Comparison of ENCODE assay signal across 21 cellular contexts in genomic region chrX:151987108-151987507, GRCh38. TPM values are rescaled to one million over a fixed set of nuclear protein-coding genes. Genes with fewer than 3 reads are reported as not detected.
DNase-seq lines count a peak whose midpoint lies in the region; ATAC-seq, FAIRE-seq and TF ChIP-seq lines count a peak whose summit lies in the region.
"Had no signal": no experiment of that assay in that cellular context is flagged by ENCODE, and none has a peak within 500 bp of the region (broad histone marks: within the 10 kb centered on the region; RNA-seq: fewer than 3 reads in every experiment).

No MANE protein-coding gene starts in this region.

- POLR2A ChIA-PET in A549 (lab: Yijun Ruan, JAX) = no interaction called here

- no peak overlapping the region for H3K27ac Mint-ChIP-seq in activated CD4-positive, alpha-beta T cell treated with anti-CD3 and anti-CD28 coated beads, Interleukin-2, amount 10 ng/mL, durations not matched to agents 24 days and 14 days
- H3K27ac Mint-ChIP-seq: CD4-positive, alpha-beta memory T cell had no signal

- H3K36me3 Mint-ChIP-seq in activated CD4-positive, alpha-beta T cell treated with anti-CD3 and anti-CD28 coated beads, Interleukin-2, amount 10 ng/mL, durations not matched to agents 24 days and 14 days (ENCODE audit: low read depth) = no peaks in the 10 kb centered on the region
- H3K36me3 Mint-ChIP-seq: CD4-positive, alpha-beta memory T cell had no signal

- H3K4me1 ChIP-seq in A549 = peaks cover 50% of the 10 kb centered on the region

- no peak for TF ChIP-seq EP300 in A549 (IDR thresholded peaks at IDR 0.05)

- H3K4me3 Mint-ChIP-seq in activated CD4-positive, alpha-beta T cell treated with anti-CD3 and anti-CD28 coated beads, Interleukin-2, amount 10 ng/mL, durations not matched to agents 24 days and 14 days = no peak overlapping the region
- H3K4me3 Mint-ChIP-seq: CD4-positive, alpha-beta memory T cell had no signal

- no peak for ATAC-seq in A549
- ATAC-seq: GM12878 had no signal

- H3K27me3 Mint-ChIP-seq in activated CD4-positive, alpha-beta T cell treated with anti-CD3 and anti-CD28 coated beads, Interleukin-2, amount 10 ng/mL, durations not matched to agents 24 days and 14 days = no peaks in the 10 kb centered on the region
- H3K27me3 Mint-ChIP-seq: CD4-positive, alpha-beta memory T cell had no signal

- peak overlapping the region; percentile 82 to 87; a peak in 5 of 6 replicates for H3K27ac ChIP-seq in A549

- no peak for DNase-seq in A549 (ENCODE audit: low read depth in 1 of 2, low spot score in 1 of 2)
- DNase-seq in M059J (ENCODE audit: low read depth) = peak; percentile 54
- peak; percentile 53 for DNase-seq in choroid plexus epithelial cell (ENCODE audit: low read depth)
- peak; percentile 31 for DNase-seq in iris pigment epithelial cell (ENCODE audit: low read depth)
- DNase-seq in GF-D8 (lab: John Stamatoyannopoulos, UW) = no peak
- DNase-seq in activated CD4-positive, alpha-beta T cell treated with anti-CD3 and anti-CD28 coated beads, Interleukin-2, amount 10 ng/mL, durations not matched to agents 24 days and 14 days = no peak
- no peak for DNase-seq in RCC 7860 (ENCODE audit: low spot score)
- DNase-seq: 8988T; C1 segment of cervical spinal cord; CD4-positive, alpha-beta memory T cell; COR-L47; DMS153; DND-41; H7; HCEC 1CT had no signal

- no peaks in the 10 kb centered on the region for H3K4me1 Mint-ChIP-seq in activated CD4-positive, alpha-beta T cell treated with anti-CD3 and anti-CD28 coated beads, Interleukin-2, amount 10 ng/mL, durations not matched to agents 24 days and 14 days
- H3K4me1 Mint-ChIP-seq: CD4-positive, alpha-beta memory T cell had no signal

- TF ChIP-seq RAD21 in A549 (conservative IDR thresholded peaks at IDR 0.05 in 1 of 2, IDR thresholded peaks at IDR 0.05 in 1 of 2) = no peak

- TF ChIP-seq CTCF in A549 (IDR thresholded peaks at IDR 0.05) (no peak), choroid plexus epithelial cell (conservative IDR thresholded peaks at IDR 0.05; ENCODE audit: low read depth, low read length) (no peak)

- H3K9me3 Mint-ChIP-seq in activated CD4-positive, alpha-beta T cell treated with anti-CD3 and anti-CD28 coated beads, Interleukin-2, amount 10 ng/mL, durations not matched to agents 24 days and 14 days = no peaks in the 10 kb centered on the region

- H3K4me3 ChIP-seq in A549 (no peak overlapping the region), choroid plexus epithelial cell (ENCODE audit: low read depth, low read length) (no peak overlapping the region)
- H3K4me3 ChIP-seq: GM12878, GM23248 had no signal

- no peaks in the 10 kb centered on the region for H3K9me3 ChIP-seq in A549

- H3K4me2 ChIP-seq in A549 = no peak overlapping the region; the same call in 2 of the 3 replicates

- FAIRE-seq in A549 (lab: Jason Lieb, UNC) (no peak), RCC 7860 (lab: Jason Lieb, UNC) (no peak)
- FAIRE-seq: G401.6, GM12878, GM19239, H1 had no signal

- intact Hi-C loops in activated CD4-positive, alpha-beta T cell treated with anti-CD3 and anti-CD28 coated beads, Interleukin-2, amount 10 ng/mL, durations not matched to agents 24 days and 14 days (cut with micrococcal nuclease) = no loop called here

- CTCF ChIA-PET in A549 (lab: Yijun Ruan, JAX) = interaction anchor here (1.8 kb wide), 1 partner anchor 234 kb away, joined by 4 read pairs; no protein-coding TSS in a partner anchor

- no peak for TF ChIP-seq POLR2A in A549 (IDR thresholded peaks at IDR 0.05; ENCODE audit: low read length)

- 72% methylated on average over 4 of the region's 4 CpGs for WGBS in A549 (ENCODE audit: missing lambda C conversion rate)

TF ChIP-seq in A549, 52 proteins besides CTCF, POLR2A, EP300 and RAD21:
- no peak for TF ChIP-seq CEBPB (IDR thresholded peaks at IDR 0.05)
- TF ChIP-seq SREBF2 (IDR thresholded peaks at IDR 0.05) = no peak
- TF ChIP-seq, protein P1, sequence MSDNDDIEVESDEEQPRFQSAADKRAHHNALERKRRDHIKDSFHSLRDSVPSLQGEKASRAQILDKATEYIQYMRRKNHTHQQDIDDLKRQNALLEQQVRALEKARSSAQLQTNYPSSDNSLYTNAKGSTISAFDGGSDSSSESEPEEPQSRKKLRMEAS (IDR thresholded peaks at IDR 0.05) = no peak
- TF ChIP-seq EHMT2 (IDR thresholded peaks at IDR 0.05; ENCODE audit: low read depth) = no peak
- no peak for TF ChIP-seq MAFK (IDR thresholded peaks at IDR 0.05; ENCODE audit: partially characterized antibody)
- no peak for TF ChIP-seq FOSL2 (IDR thresholded peaks at IDR 0.05)
- TF ChIP-seq FOSL2 (CRISPR knock-in tag; IDR thresholded peaks at IDR 0.05) = no peak
- no peak for TF ChIP-seq KDM5A (IDR thresholded peaks at IDR 0.05)
- TF ChIP-seq POLR2AphosphoS2 (conservative IDR thresholded peaks at IDR 0.05; ENCODE audit: low read length) = no peak
- TF ChIP-seq NR3C1 (IDR thresholded peaks at IDR 0.05) = no peak

RNA-seq across cellular contexts. Expression of gene GABRE, which starts 12.6 kb away (rescaled TPM):
- polyA plus RNA-seq in A549 (2011; rRNA removed) = 92.4 and 101 TPM in 2 replicates
- polyA plus RNA-seq in A549 (2012; cell fraction: cytosol; rRNA removed) = 32.2 and 52.7 TPM in 2 replicates
- 165 and 309 TPM in 2 replicates for polyA plus RNA-seq in A549 (2012; cell fraction: nucleus; rRNA removed)
- polyA plus RNA-seq in A549 (2017; fragmentation: RNase III; extraction: RNeasy Plus Mini Kit Qiagen cat#74134 plus additional on column Dnase treatment) = 60.7 to 80.3 TPM (median 64.0 TPM) in 3 replicates
- 258 and 321 TPM in 2 replicates for polyA minus RNA-seq in A549 (2011; rRNA and poly(A)+ RNA removed)
- 11.8 and 13.9 TPM in 2 replicates for total RNA-seq in M059J (2014; rRNA removed; shearing (Covaris generic))
- not detected in 2 replicates for total RNA-seq in activated CD4-positive, alpha-beta T cell treated with anti-CD3 and anti-CD28 coated beads, Interleukin-2, amount 10 ng/mL, durations not matched to agents 24 days and 14 days
- total RNA-seq: A673; CD4-positive, alpha-beta memory T cell had no signal
- polyA plus RNA-seq: CD4-positive, alpha-beta memory T cell had no signal

Comparison
In these comparisons a context has a peak if more than half of its experiments do, and no peak if none do; other contexts are left out.
1. DNase-seq: peak in M059J (single experiment), choroid plexus epithelial cell (single experiment) and iris pigment epithelial cell (single experiment); none in A549 (0 of 2), GF-D8 (single experiment), activated CD4-positive, alpha-beta T cell treated with anti-CD3 and anti-CD28 coated beads, Interleukin-2, amount 10 ng/mL, durations not matched to agents 24 days and 14 days (single experiment) and RCC 7860 (single experiment).
2. RNA of gene GABRE, which starts 12.6 kb away (total RNA-seq): 11.8 to 13.9 TPM in M059J; not detected in activated CD4-positive, alpha-beta T cell treated with anti-CD3 and anti-CD28 coated beads, Interleukin-2, amount 10 ng/mL, durations not matched to agents 24 days and 14 days; every median in the first group is over 10 times any median in the second.